In genomic region chr6:118249680-118250079, GRCh38 we compare ENCODE assay signal across 33 cellular contexts.
DNase-seq lines count a peak whose midpoint lies in the region; ATAC-seq and TF ChIP-seq lines count a peak whose summit lies in the region.
"Had no signal": no experiment of that assay in that cellular context is flagged by ENCODE, and none has a peak within 500 bp of the region (broad histone marks: within the 10 kb centered on the region; RNA-seq: fewer than 3 reads in every experiment).

No MANE protein-coding gene starts in this region.

- DNase-seq in NCI-H1417 (lab: John Stamatoyannopoulos, UW) (peak in 2 of 3 experiments; percentile 4 to 21), NCI-H1417 treated with DMSO at 0.1 percent for 48 hours (lab: John Stamatoyannopoulos, UW) (no peak), NB4 (ENCODE audit: low read depth) (peak; percentile 8), SK-N-MC (ENCODE audit: low read depth, low spot score) (peak; percentile 59), mesendoderm (peak; percentile 8), SW480 (ENCODE audit: low spot score) (no peak)
- DNase-seq: 8988T; activated CD4-positive, alpha-beta T cell treated with anti-CD3 and anti-CD28 coated beads for 36 hours; activated naive CD4-positive, alpha-beta T cell treated with anti-CD3 and anti-CD28 coated beads for 36 hours; amniotic stem cell; colonic mucosa; DND-41; effector memory CD8-positive, alpha-beta T cell; foreskin keratinocyte; left ventricle myocardium inferior; MG63; midbrain; naive thymus-derived CD8-positive, alpha-beta T cell; NCI-H1694 treated with DMSO at 0.1 percent for 48 hours; NCI-H774; ovary; retina; spleen; stimulated activated CD4-positive, alpha-beta T cell treated with anti-CD3 and anti-CD28 coated beads, Interleukin-4, amount 100 ng/mL, for 1 hour; T-helper 1 cell had no signal

- H3K9ac ChIP-seq in SK-N-MC (ENCODE audit: insufficient read length) (no peak overlapping the region), mesendoderm (ENCODE audit: low read length) (no peak overlapping the region)

- H3K27ac ChIP-seq in SK-N-MC, result no peak overlapping the region
- no peak overlapping the region for H3K27ac ChIP-seq in mesendoderm (ENCODE audit: low read depth, low read length)
- H3K27ac ChIP-seq: colonic mucosa, foreskin keratinocyte, hepatocyte, left ventricle myocardium inferior, ovary, spleen, suprapubic skin had no signal

- no peak overlapping the region for H4K5ac ChIP-seq in mesendoderm (ENCODE audit: low read length)

- H4K8ac ChIP-seq in mesendoderm (ENCODE audit: low read depth, low read length), result no peak overlapping the region

- H2BK15ac ChIP-seq in mesendoderm (replicated peaks; ENCODE audit: low read depth), result no peak overlapping the region

- H3K36me3 ChIP-seq in SK-N-MC (ENCODE audit: insufficient read depth, low read length) (no peaks in the 10 kb centered on the region), mesendoderm (ENCODE audit: control insufficient read depth, insufficient read depth, low read length) (no peaks in the 10 kb centered on the region)
- H3K36me3 ChIP-seq: colonic mucosa, left ventricle myocardium inferior, MG63, ovary, spleen, suprapubic skin had no signal

- H3K27me3 ChIP-seq in mesendoderm (ENCODE audit: insufficient read depth, low read length, poor library complexity), result no peaks in the 10 kb centered on the region
- H3K27me3 ChIP-seq: colonic mucosa, foreskin keratinocyte, hepatocyte, MG63, ovary, spleen, suprapubic skin had no signal

- H3K23ac ChIP-seq in mesendoderm (ENCODE audit: low read length), result no peak overlapping the region

- no CpG with 5 or more reads among the region's 5 CpGs for WGBS in mesendoderm (ENCODE audit: extremely low coverage, insufficient coverage, low lambda C conversion rate)

- H3K56ac ChIP-seq in mesendoderm (ENCODE audit: low read length), result no peak overlapping the region

- ATAC-seq in HG03457 (IDR thresholded peaks at IDR 0.05; ENCODE audit: unreplicated experiment) (no peak), GM21717 (IDR thresholded peaks at IDR 0.05; ENCODE audit: unreplicated experiment) (no peak)
- ATAC-seq: activated CD4-positive, alpha-beta T cell treated with anti-CD3 and anti-CD28 coated beads for 36 hours; effector memory CD8-positive, alpha-beta T cell; esophagus mucosa; foreskin keratinocyte; HCT116; naive thymus-derived CD8-positive, alpha-beta T cell; Panc1; stimulated activated memory B cell treated with anti-CD40 and anti-IgM and Interleukin-4, amounts not matched to agents 10 μg/mL and 1 μg/mL and 100 μg/mL, for 72 hours had no signal

- no peaks in the 10 kb centered on the region for H3K4me1 ChIP-seq in mesendoderm (ENCODE audit: control insufficient read depth, low read depth, low read length)
- H3K4me1 ChIP-seq: colonic mucosa, foreskin keratinocyte, left ventricle myocardium inferior, spleen, suprapubic skin had no signal

- no peaks in the 10 kb centered on the region for H3K79me1 ChIP-seq in mesendoderm (ENCODE audit: low read length)

- H3K4ac ChIP-seq in mesendoderm (ENCODE audit: low read depth, low read length), result no peak overlapping the region

- H3K4me3 ChIP-seq in NB4 (ENCODE audit: low read depth, low read length) (no peak overlapping the region), SK-N-MC (peak overlapping the region; percentile 57), mesendoderm (ENCODE audit: low read length) (no peak overlapping the region)
- H3K4me3 ChIP-seq: colonic mucosa, hepatocyte, left ventricle myocardium inferior, MG63, ovary, spleen, suprapubic skin had no signal

- H2AK5ac ChIP-seq in mesendoderm (ENCODE audit: low read length), result no peak overlapping the region

- H3K79me2 ChIP-seq in mesendoderm (ENCODE audit: control insufficient read depth, insufficient read depth, low read length), result no peaks in the 10 kb centered on the region
- H3K79me2 ChIP-seq: hepatocyte had no signal

- no peaks in the 10 kb centered on the region; the same call in 1 of the 2 replicates for H3K9me3 ChIP-seq in SK-N-MC (ENCODE audit: low read depth, low read length)
- H3K9me3 ChIP-seq: colonic mucosa, left ventricle myocardium inferior, MG63, ovary, suprapubic skin had no signal

- no peak overlapping the region for H2BK120ac ChIP-seq in mesendoderm (ENCODE audit: low read depth, low read length)

- no peak overlapping the region for H3K18ac ChIP-seq in mesendoderm (ENCODE audit: low read length)

- H2BK5ac ChIP-seq in mesendoderm (ENCODE audit: low read length), result no peak overlapping the region

- no peak for TF ChIP-seq POLR2A in NB4 (IDR thresholded peaks at IDR 0.05; ENCODE audit: extremely low read depth, insufficient read length)

- no peak overlapping the region for H3K4me2 ChIP-seq in mesendoderm (ENCODE audit: low read length)
- H3K4me2 ChIP-seq: hepatocyte had no signal

- no peak for TF ChIP-seq CTCF in NB4 (IDR thresholded peaks at IDR 0.05; ENCODE audit: low read depth, low read length)

Comparison
In these comparisons a context has a peak if more than half of its experiments do, and no peak if none do; other contexts are left out.
1. DNase-seq: peak in NCI-H1417 (2 of 3), NB4 (single experiment), SK-N-MC (single experiment) and mesendoderm (single experiment); none in NCI-H1417 treated with DMSO at 0.1 percent for 48 hours (single experiment) and SW480 (single experiment).